In genomic region chr9:39232123-39232991, GRCh38 we compare ENCODE assay signal across 2 cellular contexts. TPM values are rescaled to one million over a fixed set of nuclear protein-coding genes. Genes with fewer than 3 reads are reported as not detected.
"Had no signal": no experiment of that assay in that cellular context is flagged by ENCODE, and none has a peak within 500 bp of the region (broad histone marks: within the 10 kb centered on the region; RNA-seq: fewer than 3 reads in every experiment).

No MANE protein-coding gene starts in this region.

RNA-seq across cellular contexts. Expression of gene CNTNAP3, which starts 55.6 kb away (rescaled TPM):
- total RNA-seq: naive thymus-derived CD8-positive, alpha-beta T cell; natural killer cell treated with Interleukin-12 subunit alpha and Interleukin-12 subunit beta and Interleukin-15 and Interleukin-18, amount 100 ng/mL, for 72 hours had no signal
- polyA plus RNA-seq: naive thymus-derived CD8-positive, alpha-beta T cell had no signal
